In the genomic region with DNA sequence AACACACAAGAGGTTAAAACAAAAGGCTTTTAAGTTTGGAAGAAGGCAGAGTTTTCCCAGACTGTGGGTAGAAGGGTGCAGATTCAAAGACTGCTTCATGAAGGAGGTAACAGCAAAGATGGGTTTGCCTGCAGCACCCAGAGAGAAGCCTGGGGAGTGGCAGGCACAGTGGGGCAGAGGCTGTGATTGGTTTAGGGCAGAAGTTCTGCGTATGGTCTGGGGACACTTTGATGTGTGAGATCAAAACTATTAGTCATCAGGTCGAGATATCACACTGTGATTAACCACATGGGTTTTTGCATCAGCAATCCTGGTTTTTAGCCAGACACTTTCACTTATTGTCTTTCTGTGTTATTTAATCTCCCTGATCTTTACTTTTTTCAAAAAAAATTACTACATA, we compare ENCODE assay signal across 9 cellular contexts.
DNase-seq lines count a peak whose midpoint lies in the region; ATAC-seq and TF ChIP-seq lines count a peak whose summit lies in the region.
"Had no signal": no experiment of that assay in that cellular context is flagged by ENCODE, and none has a peak within 500 bp of the region (broad histone marks: within the 10 kb centered on the region; RNA-seq: fewer than 3 reads in every experiment).

No MANE protein-coding gene starts in this region.

- H3K27me3 Mint-ChIP-seq in central memory CD8-positive, alpha-beta T cell = peaks cover 5% of the 10 kb centered on the region
- H3K27me3 Mint-ChIP-seq in chondrocyte (ENCODE audit: low read depth) = peaks cover 9% of the 10 kb centered on the region

- H3K27ac ChIP-seq in esophagus squamous epithelium = no peak overlapping the region

- no peak for TF ChIP-seq POLR2A in esophagus squamous epithelium (IDR thresholded peaks at IDR 0.05)

- no peak overlapping the region for H3K27ac Mint-ChIP-seq in central memory CD8-positive, alpha-beta T cell (ENCODE audit: low read depth)
- no peak overlapping the region for H3K27ac Mint-ChIP-seq in chondrocyte (ENCODE audit: unreplicated experiment)

- H3K36me3 Mint-ChIP-seq in central memory CD8-positive, alpha-beta T cell (ENCODE audit: insufficient read depth) = no peaks in the 10 kb centered on the region
- H3K36me3 Mint-ChIP-seq in chondrocyte (ENCODE audit: low read depth) = no peaks in the 10 kb centered on the region

- no peaks in the 10 kb centered on the region for H3K36me3 ChIP-seq in esophagus squamous epithelium

- no peak overlapping the region for H3K4me3 Mint-ChIP-seq in central memory CD8-positive, alpha-beta T cell
- no peak overlapping the region for H3K4me3 Mint-ChIP-seq in chondrocyte (ENCODE audit: unreplicated experiment)

- peak; percentile 61 for ATAC-seq in HG03354 (IDR thresholded peaks at IDR 0.05; ENCODE audit: poor library complexity, severe bottlenecking, unreplicated experiment)
- ATAC-seq in central memory CD8-positive, alpha-beta T cell (replicated peaks; ENCODE audit: extremely low read depth, poor library complexity, severe bottlenecking) = peak; percentile 99
- ATAC-seq in GM19324 (IDR thresholded peaks at IDR 0.05; ENCODE audit: low FRiP score, unreplicated experiment) = no peak

- peak; percentile 6 to 29 for DNase-seq in activated CD4-positive, alpha-beta T cell treated with anti-CD3 and anti-CD28 coated beads, Interleukin-2, amount 50 U/mL, for 4 hours
- DNase-seq in central memory CD8-positive, alpha-beta T cell (ENCODE audit: low spot score in 2 of 2) = peak; percentile 23 to 57
- DNase-seq in stimulated activated CD8-positive, alpha-beta memory T cell treated with anti-CD3 and anti-CD28 coated beads, Interleukin-12 subunit alpha, Interleukin-12 subunit beta, amount 100 ng/mL, for 4 hours (ENCODE audit: low read depth) = peak; percentile 1
- DNase-seq in chondrocyte (ENCODE audit: low spot score) (no peak), esophagus squamous epithelium (lab: John Stamatoyannopoulos, UW) (no peak)
- DNase-seq: NCI-H1930, SIG-M5 had no signal

- TF ChIP-seq CTCF in chondrocyte (IDR thresholded peaks at IDR 0.05) (no peak), esophagus squamous epithelium (IDR thresholded peaks at IDR 0.05) (no peak)

- no peaks in the 10 kb centered on the region for H3K27me3 ChIP-seq in esophagus squamous epithelium

- intact Hi-C loops in esophagus squamous epithelium (cut with DNase I) = no loop called here

- H3K4me3 ChIP-seq in esophagus squamous epithelium = no peak overlapping the region

- peaks cover 4% of the 10 kb centered on the region for H3K9me3 Mint-ChIP-seq in central memory CD8-positive, alpha-beta T cell
- peaks cover 5% of the 10 kb centered on the region for H3K9me3 Mint-ChIP-seq in chondrocyte (ENCODE audit: low read depth)

- H3K9me3 ChIP-seq in esophagus squamous epithelium = no peaks in the 10 kb centered on the region

- peaks cover 6% of the 10 kb centered on the region for H3K4me1 Mint-ChIP-seq in central memory CD8-positive, alpha-beta T cell
- H3K4me1 Mint-ChIP-seq in chondrocyte (ENCODE audit: low read depth) = no peaks in the 10 kb centered on the region

- 35 to 40% methylated on average over 2 of the region's 2 CpGs for WGBS in esophagus squamous epithelium, 2 donors

- H3K4me1 ChIP-seq in esophagus squamous epithelium = no peaks in the 10 kb centered on the region

Comparison
In these comparisons a context has a peak if more than half of its experiments do, and no peak if none do; other contexts are left out.
1. DNase-seq: peak in activated CD4-positive, alpha-beta T cell treated with anti-CD3 and anti-CD28 coated beads, Interleukin-2, amount 50 U/mL, for 4 hours (2 of 2), central memory CD8-positive, alpha-beta T cell (2 of 2) and stimulated activated CD8-positive, alpha-beta memory T cell treated with anti-CD3 and anti-CD28 coated beads, Interleukin-12 subunit alpha, Interleukin-12 subunit beta, amount 100 ng/mL, for 4 hours (single experiment); none in chondrocyte (single experiment) and esophagus squamous epithelium (single experiment).